7 cellular contexts compared by ENCODE assay signal in genomic region chr6:96980142-96980541, GRCh38. TPM values are rescaled to one million over a fixed set of nuclear protein-coding genes. Genes with fewer than 3 reads are reported as not detected.
"Had no signal": no experiment of that assay in that cellular context is flagged by ENCODE, and none has a peak within 500 bp of the region (broad histone marks: within the 10 kb centered on the region; RNA-seq: fewer than 3 reads in every experiment).

No MANE protein-coding gene starts in this region.

- ATAC-seq: HepG2, K562 had no signal

- DNase-seq: IMR-90, KBM-7 had no signal

- H3K4me3 Mint-ChIP-seq: IgD-negative memory B cell had no signal

- H3K4me3 ChIP-seq: K562 had no signal

- FAIRE-seq: HepG2, HTR-8/SVneo, K562 had no signal

- H3K27ac ChIP-seq: HL-60 had no signal

- H3K27me3 Mint-ChIP-seq: IgD-negative memory B cell had no signal

- H3K27ac Mint-ChIP-seq: IgD-negative memory B cell had no signal

RNA-seq across cellular contexts. Expression of gene KLHL32, which starts 55.6 kb away (rescaled TPM):
- total RNA-seq: IMR-90 had no signal
